1 cellular context compared by ENCODE assay signal in the genomic region with DNA sequence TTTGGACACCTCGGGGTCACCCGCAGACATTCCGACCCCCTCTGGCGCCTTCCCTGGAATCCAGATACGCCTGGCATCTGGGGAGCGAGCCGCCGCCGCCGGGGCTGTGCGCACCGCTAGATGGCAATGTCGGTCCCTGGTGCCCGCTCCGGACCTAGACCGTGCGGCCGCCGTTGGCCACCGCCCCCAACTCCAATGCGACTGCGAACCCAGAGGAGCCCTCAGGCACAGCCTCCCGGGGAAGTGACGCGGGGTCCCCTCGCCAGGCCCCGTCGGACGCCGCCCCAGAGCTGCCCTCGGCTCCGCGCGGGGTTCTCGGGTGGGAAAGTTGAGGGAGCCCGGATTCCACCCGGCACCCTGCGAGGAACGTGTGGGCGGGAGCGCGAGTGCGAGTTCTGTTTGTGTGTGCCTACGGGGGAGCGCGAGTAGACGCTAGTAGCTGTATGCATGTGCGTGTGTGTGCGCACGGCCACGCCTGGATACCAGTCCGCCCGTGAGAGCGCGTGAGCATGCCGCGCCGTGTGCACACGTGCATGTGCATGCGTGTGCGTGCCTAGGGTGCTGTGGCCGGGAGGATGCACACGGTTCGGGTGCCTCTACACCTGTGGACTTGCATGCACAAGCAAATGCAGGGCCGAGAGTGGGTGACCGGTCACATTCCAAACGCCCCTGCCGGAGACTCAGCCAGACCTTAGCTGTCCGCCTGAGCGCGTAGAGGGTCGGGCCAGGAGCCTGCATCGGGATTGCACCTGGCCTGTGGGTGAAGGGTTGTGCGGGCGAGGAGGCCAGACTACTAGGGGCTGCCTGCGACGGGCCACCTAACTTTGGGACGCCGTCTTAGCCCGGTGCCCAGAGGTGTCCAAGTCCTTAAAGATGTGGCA.
TF ChIP-seq lines count a peak whose summit lies in the region.

No MANE protein-coding gene starts in this region.

TF ChIP-seq in HepG2, 621 proteins besides CTCF, POLR2A, EP300 and RAD21 (continues in another document):
- TF ChIP-seq ZKSCAN8 (CRISPR knock-in tag; IDR thresholded peaks at IDR 0.05; ENCODE audit: borderline replicate concordance) (no peak), KAT8 (CRISPR knock-in tag; IDR thresholded peaks at IDR 0.05) (peak; percentile 13; the same call in 1 of the 2 replicates), FOXJ3 (CRISPR knock-in tag; IDR thresholded peaks at IDR 0.05; ENCODE audit: borderline replicate concordance) (no peak), TAF15 (IDR thresholded peaks at IDR 0.05; ENCODE audit: low read depth, low read length, poor library complexity, severe bottlenecking) (no peak), MYC (CRISPR knock-in tag; IDR thresholded peaks at IDR 0.05; ENCODE audit: borderline replicate concordance) (peak; percentile 53; the same call in 1 of the 2 replicates), GLI4 (CRISPR knock-in tag; IDR thresholded peaks at IDR 0.05; ENCODE audit: borderline replicate concordance) (no peak), ZNF326 (CRISPR knock-in tag; IDR thresholded peaks at IDR 0.05; ENCODE audit: borderline replicate concordance) (no peak), ZNF788 (CRISPR knock-in tag; IDR thresholded peaks at IDR 0.05; ENCODE audit: borderline replicate concordance) (peak; percentile 26; the same call in 1 of the 2 replicates), MEF2D (CRISPR knock-in tag; IDR thresholded peaks at IDR 0.05) (peak; percentile 27; the same call in 1 of the 2 replicates), REPIN1 (CRISPR knock-in tag; IDR thresholded peaks at IDR 0.05; ENCODE audit: borderline replicate concordance, low read depth) (peak; percentile 62), ZNF253 (CRISPR knock-in tag; IDR thresholded peaks at IDR 0.05; ENCODE audit: borderline replicate concordance) (no peak), BORCS8-MEF2B (CRISPR knock-in tag; IDR thresholded peaks at IDR 0.05) (peak; percentile 77; the same call in 1 of the 2 replicates), FLYWCH1 (CRISPR knock-in tag; IDR thresholded peaks at IDR 0.05) (no peak), ARID2 (CRISPR knock-in tag; IDR thresholded peaks at IDR 0.05; ENCODE audit: borderline replicate concordance) (0 out of 2 replicates have a peak, but pooled peaks have one; percentile 40), TRIM24 (CRISPR knock-in tag; IDR thresholded peaks at IDR 0.05) (no peak), ZNF546 (CRISPR knock-in tag; conservative IDR thresholded peaks at IDR 0.05) (no peak), BHLHE40 (IDR thresholded peaks at IDR 0.05; ENCODE audit: low read length) (peak; percentile 64), PHF20 (CRISPR knock-in tag; IDR thresholded peaks at IDR 0.05) (0 out of 2 replicates have a peak, but pooled peaks have one; percentile 32), ZNF160 (CRISPR knock-in tag; IDR thresholded peaks at IDR 0.05) (peak; percentile 67; the same call in 1 of the 2 replicates), HDAC6 (IDR thresholded peaks at IDR 0.05; ENCODE audit: low read depth, low read length) (no peak), YEATS4 (CRISPR knock-in tag; IDR thresholded peaks at IDR 0.05; ENCODE audit: borderline replicate concordance) (peak; percentile 59; the same call in 1 of the 2 replicates), ZSCAN21 (CRISPR knock-in tag; IDR thresholded peaks at IDR 0.05; ENCODE audit: borderline replicate concordance) (0 out of 2 replicates have a peak, but pooled peaks have one; percentile 41), ZBTB7A (CRISPR knock-in tag; IDR thresholded peaks at IDR 0.05) (peak; percentile 65), ZZZ3 (CRISPR knock-in tag; IDR thresholded peaks at IDR 0.05; ENCODE audit: borderline replicate concordance) (no peak), ZFP90 (CRISPR knock-in tag; IDR thresholded peaks at IDR 0.05; ENCODE audit: borderline replicate concordance) (0 out of 2 replicates have a peak, but pooled peaks have one; percentile 66), CBX2 (IDR thresholded peaks at IDR 0.05; ENCODE audit: low read depth, low read length) (no peak), CBX2 (CRISPR knock-in tag; IDR thresholded peaks at IDR 0.05; ENCODE audit: low read depth) (no peak), PAX8 (CRISPR knock-in tag; IDR thresholded peaks at IDR 0.05; ENCODE audit: borderline replicate concordance) (no peak), ZNF383 (CRISPR knock-in tag; IDR thresholded peaks at IDR 0.05; ENCODE audit: borderline replicate concordance) (no peak), HNRNPL (IDR thresholded peaks at IDR 0.05; ENCODE audit: low read depth, low read length) (peak; percentile 83; the same call in 1 of the 2 replicates), ZC3H4 (CRISPR knock-in tag; IDR thresholded peaks at IDR 0.05; ENCODE audit: borderline replicate concordance) (no peak), SP1 (IDR thresholded peaks at IDR 0.05) (no peak), SP1 (CRISPR knock-in tag; IDR thresholded peaks at IDR 0.05) (no peak), HNRNPH1 (optimal IDR thresholded peaks at IDR 0.05; ENCODE audit: low read depth, low read length) (no peak), U2AF1 (optimal IDR thresholded peaks at IDR 0.05; ENCODE audit: low read depth, low read length) (no peak), DR1 (CRISPR knock-in tag; IDR thresholded peaks at IDR 0.05) (no peak), ZNF776 (CRISPR knock-in tag; IDR thresholded peaks at IDR 0.05) (peak; percentile 25; the same call in 1 of the 2 replicates), HOXA9 (CRISPR knock-in tag; IDR thresholded peaks at IDR 0.05; ENCODE audit: borderline replicate concordance) (no peak), U2AF2 (IDR thresholded peaks at IDR 0.05; ENCODE audit: low read depth, low read length) (no peak), ZNF777 (CRISPR knock-in tag; IDR thresholded peaks at IDR 0.05) (peak; percentile 90), GATA4 (IDR thresholded peaks at IDR 0.05; ENCODE audit: borderline replicate concordance, low read depth) (no peak), ZNF12 (CRISPR knock-in tag; IDR thresholded peaks at IDR 0.05) (no peak)
- TF ChIP-seq, protein P1, sequence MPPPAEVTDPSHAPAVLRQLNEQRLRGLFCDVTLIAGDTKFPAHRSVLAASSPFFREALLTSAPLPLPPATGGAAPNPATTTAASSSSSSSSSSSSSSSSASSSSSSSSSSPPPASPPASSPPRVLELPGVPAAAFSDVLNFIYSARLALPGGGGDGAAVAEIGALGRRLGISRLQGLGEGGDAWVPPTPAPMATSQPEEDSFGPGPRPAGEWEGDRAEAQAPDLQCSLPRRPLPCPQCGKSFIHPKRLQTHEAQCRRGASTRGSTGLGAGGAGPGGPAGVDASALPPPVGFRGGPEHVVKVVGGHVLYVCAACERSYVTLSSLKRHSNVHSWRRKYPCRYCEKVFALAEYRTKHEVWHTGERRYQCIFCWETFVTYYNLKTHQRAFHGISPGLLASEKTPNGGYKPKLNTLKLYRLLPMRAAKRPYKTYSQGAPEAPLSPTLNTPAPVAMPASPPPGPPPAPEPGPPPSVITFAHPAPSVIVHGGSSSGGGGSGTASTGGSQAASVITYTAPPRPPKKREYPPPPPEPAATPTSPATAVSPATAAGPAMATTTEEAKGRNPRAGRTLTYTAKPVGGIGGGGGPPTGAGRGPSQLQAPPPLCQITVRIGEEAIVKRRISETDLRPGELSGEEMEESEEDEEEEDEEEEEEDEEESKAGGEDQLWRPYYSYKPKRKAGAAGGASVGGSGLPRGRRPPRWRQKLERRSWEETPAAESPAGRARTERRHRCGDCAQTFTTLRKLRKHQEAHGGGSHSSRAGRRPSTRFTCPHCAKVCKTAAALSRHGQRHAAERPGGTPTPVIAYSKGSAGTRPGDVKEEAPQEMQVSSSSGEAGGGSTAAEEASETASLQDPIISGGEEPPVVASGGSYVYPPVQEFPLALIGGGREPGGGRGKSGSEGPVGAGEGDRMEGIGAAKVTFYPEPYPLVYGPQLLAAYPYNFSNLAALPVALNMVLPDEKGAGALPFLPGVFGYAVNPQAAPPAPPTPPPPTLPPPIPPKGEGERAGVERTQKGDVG (CRISPR knock-in tag; IDR thresholded peaks at IDR 0.05; ENCODE audit: borderline replicate concordance): peak; percentile 24; the same call in 1 of the 2 replicates
- TF ChIP-seq, protein P2, sequence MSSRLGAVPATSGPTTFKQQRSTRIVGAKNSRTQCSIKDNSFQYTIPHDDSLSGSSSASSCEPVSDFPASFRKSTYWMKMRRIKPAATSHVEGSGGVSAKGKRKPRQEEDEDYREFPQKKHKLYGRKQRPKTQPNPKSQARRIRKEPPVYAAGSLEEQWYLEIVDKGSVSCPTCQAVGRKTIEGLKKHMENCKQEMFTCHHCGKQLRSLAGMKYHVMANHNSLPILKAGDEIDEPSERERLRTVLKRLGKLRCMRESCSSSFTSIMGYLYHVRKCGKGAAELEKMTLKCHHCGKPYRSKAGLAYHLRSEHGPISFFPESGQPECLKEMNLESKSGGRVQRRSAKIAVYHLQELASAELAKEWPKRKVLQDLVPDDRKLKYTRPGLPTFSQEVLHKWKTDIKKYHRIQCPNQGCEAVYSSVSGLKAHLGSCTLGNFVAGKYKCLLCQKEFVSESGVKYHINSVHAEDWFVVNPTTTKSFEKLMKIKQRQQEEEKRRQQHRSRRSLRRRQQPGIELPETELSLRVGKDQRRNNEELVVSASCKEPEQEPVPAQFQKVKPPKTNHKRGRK (CRISPR knock-in tag; IDR thresholded peaks at IDR 0.05): no peak
- TF ChIP-seq, protein P3, sequence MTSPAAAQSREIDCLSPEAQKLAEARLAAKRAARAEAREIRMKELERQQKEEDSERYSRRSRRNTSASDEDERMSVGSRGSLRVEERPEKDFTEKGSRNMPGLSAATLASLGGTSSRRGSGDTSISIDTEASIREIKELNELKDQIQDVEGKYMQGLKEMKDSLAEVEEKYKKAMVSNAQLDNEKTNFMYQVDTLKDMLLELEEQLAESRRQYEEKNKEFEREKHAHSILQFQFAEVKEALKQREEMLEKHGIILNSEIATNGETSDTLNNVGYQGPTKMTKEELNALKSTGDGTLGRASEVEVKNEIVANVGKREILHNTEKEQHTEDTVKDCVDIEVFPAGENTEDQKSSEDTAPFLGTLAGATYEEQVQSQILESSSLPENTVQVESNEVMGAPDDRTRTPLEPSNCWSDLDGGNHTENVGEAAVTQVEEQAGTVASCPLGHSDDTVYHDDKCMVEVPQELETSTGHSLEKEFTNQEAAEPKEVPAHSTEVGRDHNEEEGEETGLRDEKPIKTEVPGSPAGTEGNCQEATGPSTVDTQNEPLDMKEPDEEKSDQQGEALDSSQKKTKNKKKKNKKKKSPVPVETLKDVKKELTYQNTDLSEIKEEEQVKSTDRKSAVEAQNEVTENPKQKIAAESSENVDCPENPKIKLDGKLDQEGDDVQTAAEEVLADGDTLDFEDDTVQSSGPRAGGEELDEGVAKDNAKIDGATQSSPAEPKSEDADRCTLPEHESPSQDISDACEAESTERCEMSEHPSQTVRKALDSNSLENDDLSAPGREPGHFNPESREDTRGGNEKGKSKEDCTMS (CRISPR knock-in tag; conservative IDR thresholded peaks at IDR 0.05): no peak
- TF ChIP-seq, protein P4, sequence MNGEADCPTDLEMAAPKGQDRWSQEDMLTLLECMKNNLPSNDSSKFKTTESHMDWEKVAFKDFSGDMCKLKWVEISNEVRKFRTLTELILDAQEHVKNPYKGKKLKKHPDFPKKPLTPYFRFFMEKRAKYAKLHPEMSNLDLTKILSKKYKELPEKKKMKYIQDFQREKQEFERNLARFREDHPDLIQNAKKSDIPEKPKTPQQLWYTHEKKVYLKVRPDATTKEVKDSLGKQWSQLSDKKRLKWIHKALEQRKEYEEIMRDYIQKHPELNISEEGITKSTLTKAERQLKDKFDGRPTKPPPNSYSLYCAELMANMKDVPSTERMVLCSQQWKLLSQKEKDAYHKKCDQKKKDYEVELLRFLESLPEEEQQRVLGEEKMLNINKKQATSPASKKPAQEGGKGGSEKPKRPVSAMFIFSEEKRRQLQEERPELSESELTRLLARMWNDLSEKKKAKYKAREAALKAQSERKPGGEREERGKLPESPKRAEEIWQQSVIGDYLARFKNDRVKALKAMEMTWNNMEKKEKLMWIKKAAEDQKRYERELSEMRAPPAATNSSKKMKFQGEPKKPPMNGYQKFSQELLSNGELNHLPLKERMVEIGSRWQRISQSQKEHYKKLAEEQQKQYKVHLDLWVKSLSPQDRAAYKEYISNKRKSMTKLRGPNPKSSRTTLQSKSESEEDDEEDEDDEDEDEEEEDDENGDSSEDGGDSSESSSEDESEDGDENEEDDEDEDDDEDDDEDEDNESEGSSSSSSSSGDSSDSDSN (CRISPR knock-in tag; IDR thresholded peaks at IDR 0.05): peak; percentile 73
- TF ChIP-seq, protein P5, sequence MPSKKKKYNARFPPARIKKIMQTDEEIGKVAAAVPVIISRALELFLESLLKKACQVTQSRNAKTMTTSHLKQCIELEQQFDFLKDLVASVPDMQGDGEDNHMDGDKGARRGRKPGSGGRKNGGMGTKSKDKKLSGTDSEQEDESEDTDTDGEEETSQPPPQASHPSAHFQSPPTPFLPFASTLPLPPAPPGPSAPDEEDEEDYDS (CRISPR knock-in tag; IDR thresholded peaks at IDR 0.05): no peak
- TF ChIP-seq, protein P6, sequence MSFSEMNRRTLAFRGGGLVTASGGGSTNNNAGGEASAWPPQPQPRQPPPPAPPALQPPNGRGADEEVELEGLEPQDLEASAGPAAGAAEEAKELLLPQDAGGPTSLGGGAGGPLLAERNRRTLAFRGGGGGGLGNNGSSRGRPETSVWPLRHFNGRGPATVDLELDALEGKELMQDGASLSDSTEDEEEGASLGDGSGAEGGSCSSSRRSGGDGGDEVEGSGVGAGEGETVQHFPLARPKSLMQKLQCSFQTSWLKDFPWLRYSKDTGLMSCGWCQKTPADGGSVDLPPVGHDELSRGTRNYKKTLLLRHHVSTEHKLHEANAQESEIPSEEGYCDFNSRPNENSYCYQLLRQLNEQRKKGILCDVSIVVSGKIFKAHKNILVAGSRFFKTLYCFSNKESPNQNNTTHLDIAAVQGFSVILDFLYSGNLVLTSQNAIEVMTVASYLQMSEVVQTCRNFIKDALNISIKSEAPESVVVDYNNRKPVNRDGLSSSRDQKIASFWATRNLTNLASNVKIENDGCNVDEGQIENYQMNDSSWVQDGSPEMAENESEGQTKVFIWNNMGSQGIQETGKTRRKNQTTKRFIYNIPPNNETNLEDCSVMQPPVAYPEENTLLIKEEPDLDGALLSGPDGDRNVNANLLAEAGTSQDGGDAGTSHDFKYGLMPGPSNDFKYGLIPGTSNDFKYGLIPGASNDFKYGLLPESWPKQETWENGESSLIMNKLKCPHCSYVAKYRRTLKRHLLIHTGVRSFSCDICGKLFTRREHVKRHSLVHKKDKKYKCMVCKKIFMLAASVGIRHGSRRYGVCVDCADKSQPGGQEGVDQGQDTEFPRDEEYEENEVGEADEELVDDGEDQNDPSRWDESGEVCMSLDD (CRISPR knock-in tag; IDR thresholded peaks at IDR 0.05; ENCODE audit: borderline replicate concordance): peak; percentile 34; the same call in 1 of the 2 replicates
